6 cellular contexts compared by ENCODE assay signal in the genomic region with DNA sequence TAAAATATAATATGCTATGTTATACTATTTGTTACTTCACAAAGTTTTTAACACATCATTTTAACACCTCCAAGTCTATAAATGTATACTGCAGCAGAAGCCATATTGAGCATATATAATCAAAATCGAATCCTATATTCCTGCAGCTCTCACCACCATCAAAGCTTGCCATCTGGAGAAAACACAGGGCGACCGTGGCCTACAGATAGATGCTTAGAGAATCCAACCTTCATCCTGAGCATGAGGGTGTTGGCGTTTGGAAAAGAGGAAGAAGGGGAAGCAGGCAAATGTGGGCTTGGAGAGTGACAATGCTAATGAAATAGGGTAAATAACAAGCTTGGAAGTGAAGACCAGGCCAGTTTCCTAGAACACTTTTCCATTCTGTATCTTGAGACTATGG.
"Had no signal": no experiment of that assay in that cellular context is flagged by ENCODE, and none has a peak within 500 bp of the region (broad histone marks: within the 10 kb centered on the region; RNA-seq: fewer than 3 reads in every experiment).

No MANE protein-coding gene starts in this region.

- H3K4me3 ChIP-seq: K562 had no signal

- H3K27ac ChIP-seq: HL-60, KMS-11 had no signal

- ATAC-seq: HepG2, K562 had no signal

- DNase-seq: KBM-7, KG1 had no signal
